Comparison of ENCODE assay signal across 21 cellular contexts in the genomic region with DNA sequence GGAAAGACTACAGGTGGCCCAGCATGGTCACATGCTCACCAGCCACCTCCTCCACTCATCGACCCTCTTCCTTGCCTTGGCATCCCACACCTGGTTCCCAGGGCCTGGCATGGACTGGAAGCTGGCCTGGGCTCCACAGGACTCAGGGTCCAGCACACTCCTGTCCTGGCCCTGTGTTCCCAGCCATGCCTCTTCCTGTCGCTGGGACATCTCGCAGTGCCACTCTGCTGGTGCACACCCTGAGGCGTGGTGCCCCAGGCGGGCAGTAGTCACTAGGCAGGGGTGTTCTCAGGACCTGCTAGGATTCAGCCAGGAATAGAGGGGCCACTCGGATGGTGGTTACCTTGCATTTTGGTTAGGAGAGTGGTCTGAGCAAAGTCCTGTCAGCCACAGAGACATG.
"Had no signal": no experiment of that assay in that cellular context is flagged by ENCODE, and none has a peak within 500 bp of the region (broad histone marks: within the 10 kb centered on the region; RNA-seq: fewer than 3 reads in every experiment).

No MANE protein-coding gene starts in this region.

- H3K27ac ChIP-seq: colonic mucosa, heart left ventricle, neutrophil, psoas muscle, sigmoid colon, skin epidermis, stomach, thyroid gland had no signal

- H3K27me3 ChIP-seq: colonic mucosa, heart left ventricle, neutrophil, sigmoid colon, stomach, thyroid gland had no signal

- H3K4me3 ChIP-seq: colonic mucosa, heart left ventricle, psoas muscle, sigmoid colon, skin epidermis, stomach, thyroid gland had no signal

- DNase-seq: colonic mucosa; dermis blood vessel endothelial cell; effector CD4-positive, alpha-beta T cell; endodermal cell; foreskin melanocyte; heart left ventricle; hippocampal formation; kidney glomerular epithelial cell; mammary epithelial cell; naive thymus-derived CD4-positive, alpha-beta T cell; nephron progenitor cell; psoas muscle; retina; sigmoid colon; stimulated activated CD4-positive, alpha-beta T cell treated with anti-CD3 and anti-CD28 coated beads, Interleukin-2, amount 100 ng/mL, for 24 hours; stimulated activated CD4-positive, alpha-beta T cell treated with anti-CD3 and anti-CD28 coated beads, Interleukin-4, amount 100 ng/mL, for 4 hours; stimulated activated naive CD4-positive, alpha-beta T cell; stomach; thyroid gland had no signal

- ATAC-seq: heart left ventricle; naive thymus-derived CD4-positive, alpha-beta T cell; psoas muscle had no signal
